1 cellular context compared by ENCODE assay signal in genomic region chr13:51643882-51644281, GRCh38.
TF ChIP-seq lines count a peak whose summit lies in the region.

No MANE protein-coding gene starts in this region.

TF ChIP-seq in SK-N-SH, 30 proteins besides CTCF, POLR2A, EP300 and RAD21 (continued from another document):
- TF ChIP-seq NFIC (IDR thresholded peaks at IDR 0.05; ENCODE audit: borderline replicate concordance) = peak; percentile 66
- no peak for TF ChIP-seq FOXJ3 (CRISPR knock-in tag; IDR thresholded peaks at IDR 0.05)
- TF ChIP-seq CHD2 (IDR thresholded peaks at IDR 0.05; ENCODE audit: low read length, partially characterized antibody) = no peak
- TF ChIP-seq ELF1 (IDR thresholded peaks at IDR 0.05) = peak; percentile 18; the same call in 1 of the 2 replicates
- no peak for TF ChIP-seq REST (IDR thresholded peaks at IDR 0.05; ENCODE audit: low read depth, low read length)
- peak; percentile 61 for TF ChIP-seq JUND (IDR thresholded peaks at IDR 0.05)
- no peak for TF ChIP-seq SMC3 (IDR thresholded peaks at IDR 0.05; ENCODE audit: low read depth, low read length)
- TF ChIP-seq MAX (IDR thresholded peaks at IDR 0.05; ENCODE audit: low read depth) = 0 out of 2 replicates have a peak, but pooled peaks have one; percentile 32
- TF ChIP-seq USF1 (IDR thresholded peaks at IDR 0.05; ENCODE audit: borderline replicate concordance, low read depth) = no peak
TF ChIP-seq in SK-N-SH: peak in this region for 12.
